Comparison of ENCODE assay signal across 1 cellular context in the genomic region with DNA sequence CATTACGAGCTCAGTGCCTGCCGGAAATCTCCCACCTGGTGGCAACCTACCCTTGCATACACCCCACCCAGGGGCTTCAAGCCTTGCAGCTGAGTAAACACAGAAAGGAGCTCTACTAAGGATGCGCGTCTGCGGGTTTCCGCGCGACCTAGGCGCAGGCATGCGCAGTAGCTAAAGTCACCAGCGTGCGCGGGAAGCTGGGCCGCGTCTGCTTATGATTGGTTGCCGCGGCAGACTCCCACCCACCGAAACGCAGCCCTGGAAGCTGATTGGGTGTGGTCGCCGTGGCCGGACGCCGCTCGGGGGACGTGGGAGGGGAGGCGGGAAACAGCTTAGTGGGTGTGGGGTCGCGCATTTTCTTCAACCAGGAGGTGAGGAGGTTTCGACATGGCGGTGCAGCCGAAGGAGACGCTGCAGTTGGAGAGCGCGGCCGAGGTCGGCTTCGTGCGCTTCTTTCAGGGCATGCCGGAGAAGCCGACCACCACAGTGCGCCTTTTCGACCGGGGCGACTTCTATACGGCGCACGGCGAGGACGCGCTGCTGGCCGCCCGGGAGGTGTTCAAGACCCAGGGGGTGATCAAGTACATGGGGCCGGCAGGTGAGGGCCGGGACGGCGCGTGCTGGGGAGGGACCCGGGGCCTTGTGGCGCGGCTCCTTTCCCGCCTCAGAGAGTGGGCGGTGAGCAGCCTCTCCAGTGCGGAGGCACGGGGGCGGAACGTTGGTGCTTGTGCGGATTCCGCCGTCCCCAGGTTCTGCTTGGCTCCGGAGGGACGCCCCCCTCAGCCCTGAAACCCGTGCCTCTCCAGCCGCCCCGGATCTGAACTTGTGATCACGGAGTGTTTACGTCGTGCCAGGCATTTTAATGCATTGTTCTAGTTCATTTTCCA.
A peak's percentile ranks its signal among the peaks of the same experiment; 100 is the strongest.
TF ChIP-seq lines count a peak whose summit lies in the region.

Gene MSH2, plus strand, starts transcription at position 352 of the 887 bp plus-strand sequence. Its CDS starts 36 bp downstream, at position 388.

TF ChIP-seq in A549, 52 proteins besides CTCF, POLR2A, EP300 and RAD21 (continued from another document):
- TF ChIP-seq REST (IDR thresholded peaks at IDR 0.05), result no peak
- 0 out of 2 replicates have a peak, but pooled peaks have one; percentile 26 for TF ChIP-seq ATOH8 (CRISPR knock-in tag; IDR thresholded peaks at IDR 0.05; ENCODE audit: low read depth)
- no peak for TF ChIP-seq HDAC2 (IDR thresholded peaks at IDR 0.05)
- TF ChIP-seq PHF8 (IDR thresholded peaks at IDR 0.05; ENCODE audit: borderline replicate concordance, low read depth), result peak; percentile 77; the same call in 1 of the 2 replicates
- TF ChIP-seq CHD4 (IDR thresholded peaks at IDR 0.05; ENCODE audit: borderline replicate concordance), result no peak
- TF ChIP-seq ZNF302 (CRISPR knock-in tag; IDR thresholded peaks at IDR 0.05), result no peak
- no peak for TF ChIP-seq EHMT2 (IDR thresholded peaks at IDR 0.05; ENCODE audit: low read depth)
- no peak for TF ChIP-seq ZC3H11A (IDR thresholded peaks at IDR 0.05)
- no peak for TF ChIP-seq FOXS1 (CRISPR knock-in tag; IDR thresholded peaks at IDR 0.05)
- no peak for TF ChIP-seq HOXB5 (CRISPR knock-in tag; IDR thresholded peaks at IDR 0.05)
- peak; percentile 98 for TF ChIP-seq E2F6 (IDR thresholded peaks at IDR 0.05; ENCODE audit: borderline replicate concordance, low read depth)
- TF ChIP-seq JUNB (IDR thresholded peaks at IDR 0.05), result no peak
- no peak for TF ChIP-seq FOSL2 (IDR thresholded peaks at IDR 0.05)
- TF ChIP-seq FOSL2 (CRISPR knock-in tag; IDR thresholded peaks at IDR 0.05), result no peak
- TF ChIP-seq GATA3 (IDR thresholded peaks at IDR 0.05; ENCODE audit: borderline replicate concordance), result peak; percentile 30; the same call in 1 of the 2 replicates
- TF ChIP-seq, protein P1, sequence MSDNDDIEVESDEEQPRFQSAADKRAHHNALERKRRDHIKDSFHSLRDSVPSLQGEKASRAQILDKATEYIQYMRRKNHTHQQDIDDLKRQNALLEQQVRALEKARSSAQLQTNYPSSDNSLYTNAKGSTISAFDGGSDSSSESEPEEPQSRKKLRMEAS (IDR thresholded peaks at IDR 0.05), result peak; percentile 94
- TF ChIP-seq TFCP2L1 (CRISPR knock-in tag; IDR thresholded peaks at IDR 0.05), result no peak
- TF ChIP-seq KDM1A (IDR thresholded peaks at IDR 0.05; ENCODE audit: low read depth), result no peak
- peak; percentile 52; the same call in 1 of the 2 replicates for TF ChIP-seq RFX5 (IDR thresholded peaks at IDR 0.05)
- TF ChIP-seq ZFP36 (IDR thresholded peaks at IDR 0.05; ENCODE audit: borderline replicate concordance, partially characterized antibody), result no peak
- no peak for TF ChIP-seq FOSB (CRISPR knock-in tag; IDR thresholded peaks at IDR 0.05)
- TF ChIP-seq USF2 (IDR thresholded peaks at IDR 0.05), result no peak
- no peak for TF ChIP-seq RCOR1 (IDR thresholded peaks at IDR 0.05; ENCODE audit: low read depth, low read length)
- TF ChIP-seq, protein P2, sequence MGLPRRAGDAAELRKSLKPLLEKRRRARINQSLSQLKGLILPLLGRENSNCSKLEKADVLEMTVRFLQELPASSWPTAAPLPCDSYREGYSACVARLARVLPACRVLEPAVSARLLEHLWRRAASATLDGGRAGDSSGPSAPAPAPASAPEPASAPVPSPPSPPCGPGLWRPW (IDR thresholded peaks at IDR 0.05), result no peak
- TF ChIP-seq CBX2 (IDR thresholded peaks at IDR 0.05; ENCODE audit: borderline replicate concordance, low read depth), result no peak
- TF ChIP-seq ZSCAN20 (CRISPR knock-in tag; IDR thresholded peaks at IDR 0.05), result no peak
- TF ChIP-seq CHD2 (IDR thresholded peaks at IDR 0.05; ENCODE audit: low read length, partially characterized antibody), result no peak
- no peak for TF ChIP-seq SMC3 (IDR thresholded peaks at IDR 0.05)
- 0 out of 2 replicates have a peak, but pooled peaks have one; percentile 51 for TF ChIP-seq HOXB13 (CRISPR knock-in tag; IDR thresholded peaks at IDR 0.05; ENCODE audit: low read depth)
- TF ChIP-seq HMGXB4 (CRISPR knock-in tag; IDR thresholded peaks at IDR 0.05; ENCODE audit: borderline replicate concordance), result no peak
- no peak for TF ChIP-seq MAFK (IDR thresholded peaks at IDR 0.05; ENCODE audit: partially characterized antibody)
- TF ChIP-seq RNF2 (IDR thresholded peaks at IDR 0.05; ENCODE audit: borderline replicate concordance, low read depth), result 0 out of 2 replicates have a peak, but pooled peaks have one; percentile 23
- TF ChIP-seq ESRRA (IDR thresholded peaks at IDR 0.05; ENCODE audit: borderline replicate concordance, low read length), result no peak
TF ChIP-seq in A549: peak in this region for 13.
